ENCODE assay signal across 8 cellular contexts in the genomic region with DNA sequence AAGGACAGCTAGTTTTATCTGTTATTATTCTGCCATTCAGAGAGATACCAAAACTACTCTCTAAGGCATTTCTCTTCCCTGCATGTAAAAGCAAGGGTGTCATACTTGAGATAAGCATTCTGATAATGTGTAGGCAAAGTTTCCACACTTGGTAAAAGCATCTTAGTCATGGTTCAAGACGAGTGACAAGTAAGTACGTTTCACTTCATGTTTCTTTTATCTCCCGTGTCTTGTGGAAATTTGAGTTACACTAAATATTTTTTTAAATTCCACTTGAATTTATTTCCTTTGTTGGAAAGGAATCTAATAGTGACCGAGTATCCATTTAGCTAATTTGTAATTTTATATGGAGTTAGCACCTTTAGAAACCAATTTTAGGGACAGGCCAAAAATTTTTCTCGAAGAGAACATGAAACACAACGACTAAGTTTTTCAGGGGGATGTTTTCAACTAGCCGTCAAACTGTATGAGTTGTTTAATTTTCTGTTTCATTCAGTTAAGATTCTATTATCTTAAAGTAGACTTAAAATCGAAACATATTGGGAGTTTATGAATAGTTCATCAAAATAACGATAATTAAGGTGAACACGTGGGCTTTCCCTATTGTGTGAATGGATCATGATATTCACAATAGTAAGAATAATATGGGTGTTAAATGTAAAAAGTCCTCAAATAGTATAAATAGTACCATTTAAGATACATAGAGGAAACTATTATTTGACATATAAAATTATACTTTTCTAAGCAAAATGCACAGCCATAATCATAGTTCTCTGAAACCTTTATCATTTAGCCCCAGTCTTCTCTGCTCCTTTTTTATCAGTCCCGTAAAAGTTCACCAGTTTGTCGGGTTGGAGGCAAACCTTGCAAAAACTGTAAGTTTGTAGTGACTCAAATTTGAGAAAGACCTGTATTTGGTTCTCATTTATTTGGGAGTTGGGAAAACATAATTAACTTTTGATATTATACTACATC. TPM values are rescaled to one million over a fixed set of nuclear protein-coding genes. Genes with fewer than 3 reads are reported as not detected.
A peak's percentile ranks its signal among the peaks of the same experiment; 100 is the strongest.
DNase-seq lines count a peak whose midpoint lies in the region; ATAC-seq and TF ChIP-seq lines count a peak whose summit lies in the region.

No MANE protein-coding gene starts in this region.

- H3K4me3 Mint-ChIP-seq in activated T-cell treated with anti-CD3 and anti-CD28 coated beads, Interleukin-2, amount 50 U/mL, for 4 hours = peak overlapping the region; percentile 73

- H3K4me1 Mint-ChIP-seq in activated T-cell treated with anti-CD3 and anti-CD28 coated beads, Interleukin-2, amount 50 U/mL, for 4 hours (ENCODE audit: low read depth) = peaks cover 40% of the 10 kb centered on the region

- H3K36me3 ChIP-seq in RWPE2 (ENCODE audit: low read depth) = peaks cover 3% of the 10 kb centered on the region; the same call in 1 of the 2 replicates
- peaks cover 0 to 1% of the 10 kb centered on the region in 2 donors for H3K36me3 ChIP-seq in stomach smooth muscle (ENCODE audit: control insufficient read depth in 2 of 2, insufficient read depth in 2 of 2, low read length in 2 of 2)

- peak overlapping the region; percentile 2 to 52 for H3K9ac ChIP-seq in stomach smooth muscle (ENCODE audit: low read length in 2 of 2)

- peak overlapping the region; percentile 58 for H3K27ac ChIP-seq in RWPE2 (ENCODE audit: poor library complexity, severe bottlenecking)
- peak overlapping the region; percentile 96 for H3K27ac ChIP-seq in stomach smooth muscle (ENCODE audit: low read length)

- no peaks in the 10 kb centered on the region for H3K9me3 ChIP-seq in RWPE2 (ENCODE audit: severe bottlenecking)
- H3K9me3 ChIP-seq in stomach smooth muscle (ENCODE audit: control insufficient read depth in 2 of 2, low read length in 2 of 2) = no peaks in the 10 kb centered on the region

- no peak for DNase-seq in activated T-cell treated with anti-CD3 and anti-CD28 coated beads, Interleukin-2, amount 50 U/mL, for 4 hours
- DNase-seq in activated T-cell treated with anti-CD3 and anti-CD28 coated beads for 4 hours (no peak), RWPE2 (ENCODE audit: low spot score) (no peak), epithelial cell of esophagus (ENCODE audit: low read depth) (peak; percentile 9), NCI-H2196 treated with DMSO at 0.1 percent for 48 hours (lab: John Stamatoyannopoulos, UW; ENCODE audit: unreplicated experiment) (no peak), NCI-H1092 (lab: John Stamatoyannopoulos, UW) (no peak)

- no peaks in the 10 kb centered on the region for H3K27me3 Mint-ChIP-seq in activated T-cell treated with anti-CD3 and anti-CD28 coated beads, Interleukin-2, amount 50 U/mL, for 4 hours (ENCODE audit: low read depth)

- H3K4me1 ChIP-seq in RWPE2 (ENCODE audit: insufficient read depth, poor library complexity, severe bottlenecking) = peaks cover 7% of the 10 kb centered on the region
- no peaks in the 10 kb centered on the region for H3K4me1 ChIP-seq in stomach smooth muscle (ENCODE audit: control insufficient read depth, insufficient read depth, low read length)

- TF ChIP-seq CTCF in RWPE2 (IDR thresholded peaks at IDR 0.05; ENCODE audit: poor library complexity, severe bottlenecking) (no peak), epithelial cell of esophagus (IDR thresholded peaks at IDR 0.05; ENCODE audit: insufficient read depth, low read depth, low read length, missing control alignments) (no peak)

- H3K4me3 ChIP-seq in RWPE2 (ENCODE audit: severe bottlenecking) (no peak overlapping the region), epithelial cell of esophagus (ENCODE audit: low read length) (no peak overlapping the region), stomach smooth muscle (ENCODE audit: low read length in 2 of 2) (peak overlapping the region in 1 of 2 donors; percentile 92)

- H3K27me3 ChIP-seq in RWPE2 (ENCODE audit: insufficient read depth, poor library complexity, severe bottlenecking) (no peaks in the 10 kb centered on the region), stomach smooth muscle (ENCODE audit: control insufficient read depth in 1 of 2, insufficient read depth in 2 of 2, low read length in 2 of 2) (no peaks in the 10 kb centered on the region)

- ATAC-seq in activated T-cell treated with anti-CD3 and anti-CD28 coated beads, Interleukin-2, amount 50 U/mL, for 4 hours = peak; percentile 42 to 44
- no peak for ATAC-seq in RWPE2 (ENCODE audit: low read depth)
- ATAC-seq in HG02870 (IDR thresholded peaks at IDR 0.05; ENCODE audit: unreplicated experiment) = no peak

- H3K36me3 Mint-ChIP-seq in activated T-cell treated with anti-CD3 and anti-CD28 coated beads, Interleukin-2, amount 50 U/mL, for 4 hours (ENCODE audit: insufficient read depth) = peaks cover 10% of the 10 kb centered on the region

- H3K9me3 Mint-ChIP-seq in activated T-cell treated with anti-CD3 and anti-CD28 coated beads, Interleukin-2, amount 50 U/mL, for 4 hours = no peaks in the 10 kb centered on the region

RNA-seq across cellular contexts. Expression of a gene that starts 1.6 kb away (rescaled TPM):
- 1 to 10 TPM; 3.2 to 5.4 (median 5.1) TPM for total RNA-seq in activated T-cell treated with anti-CD3 and anti-CD28 coated beads, Interleukin-2, amount 50 U/mL, for 4 hours

RNA-seq across cellular contexts. Expression of a gene that starts 28.3 kb away (rescaled TPM):
- under 1 TPM; 0.53 to 0.57 (median 0.55) TPM for total RNA-seq in activated T-cell treated with anti-CD3 and anti-CD28 coated beads, Interleukin-2, amount 50 U/mL, for 4 hours

RNA-seq across cellular contexts. Expression of a gene that starts 34.6 kb away (rescaled TPM):
- not detected for total RNA-seq in activated T-cell treated with anti-CD3 and anti-CD28 coated beads, Interleukin-2, amount 50 U/mL, for 4 hours

Comparison
In these comparisons a context has a peak if more than half of its experiments do, and no peak if none do; other contexts are left out.
1. ATAC-seq: peak in activated T-cell treated with anti-CD3 and anti-CD28 coated beads, Interleukin-2, amount 50 U/mL, for 4 hours (2 of 2); none in RWPE2 (single experiment) and HG02870 (single experiment).